Comparison of ENCODE assay signal across 23 cellular contexts in the genomic region with DNA sequence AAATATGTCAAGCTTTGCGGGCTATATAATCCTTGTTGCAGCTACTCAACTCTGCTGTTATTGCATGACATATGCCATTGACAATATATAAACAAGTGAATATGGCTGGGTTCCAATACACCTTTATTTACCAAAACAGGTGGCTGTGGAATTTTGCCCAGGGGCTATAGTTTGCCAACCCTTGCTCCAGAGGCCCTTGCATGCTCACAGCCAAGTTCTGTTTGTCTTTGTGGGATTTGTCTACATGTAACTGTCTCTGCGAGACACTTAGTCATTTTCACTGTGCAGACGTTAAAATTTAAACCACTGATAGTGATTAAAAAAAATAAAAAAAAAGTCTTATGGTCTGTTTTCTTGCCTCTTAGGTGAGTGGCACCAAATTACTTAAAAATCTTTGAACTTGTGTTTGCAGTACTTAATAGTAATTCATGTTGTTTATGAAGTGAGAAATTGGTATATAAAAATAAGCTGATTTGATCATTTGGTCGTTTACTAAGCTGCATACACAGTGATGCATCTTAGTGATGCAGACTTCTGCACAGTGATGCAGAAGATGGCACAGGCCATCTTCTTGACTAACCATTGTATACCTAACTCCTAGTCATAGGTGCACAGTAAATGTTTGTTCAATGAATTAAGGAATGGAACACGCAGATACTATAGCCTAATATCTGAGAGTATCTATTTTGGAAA.
A peak's percentile ranks its signal among the peaks of the same experiment; 100 is the strongest.
DNase-seq lines count a peak whose midpoint lies in the region; ATAC-seq, FAIRE-seq and TF ChIP-seq lines count a peak whose summit lies in the region.
"Had no signal": no experiment of that assay in that cellular context is flagged by ENCODE, and none has a peak within 500 bp of the region (broad histone marks: within the 10 kb centered on the region; RNA-seq: fewer than 3 reads in every experiment).

No MANE protein-coding gene starts in this region.

- no peak overlapping the region for H4K91ac ChIP-seq in H1 (replicated peaks; ENCODE audit: insufficient read length, low read length)

- no peak overlapping the region for H2AFZ ChIP-seq in HepG2 (ENCODE audit: low read length)
- no peak overlapping the region for H2AFZ ChIP-seq in H1 (ENCODE audit: low read length)

- H3K23ac ChIP-seq in H1 (ENCODE audit: insufficient read length): no peak overlapping the region

- DNase-seq in HepG2 (ENCODE audit: low spot score) (no peak), NCI-H2081 (lab: John Stamatoyannopoulos, UW) (peak; percentile 27 to 74), H1 (ENCODE audit: low read depth in 1 of 2, low spot score in 2 of 2) (no peak), DMS 273 (lab: John Stamatoyannopoulos, UW; ENCODE audit: unreplicated experiment) (no peak), epidermal melanocyte (ENCODE audit: insufficient read length, low spot score) (no peak)
- DNase-seq in activated CD8-positive, alpha-beta memory T cell treated with anti-CD3 and anti-CD28 coated beads, Interleukin-2, amount 50 U/mL, for 48 hours: no peak
- DNase-seq: activated CD4-positive, alpha-beta T cell treated with anti-CD3 and anti-CD28 coated beads, Interleukin-2, amount 50 U/mL, for 48 hours; activated naive CD8-positive, alpha-beta T cell treated with anti-CD3 and anti-CD28 coated beads, Interleukin-2, amount 50 U/mL, for 24 hours; effector CD4-positive, alpha-beta T cell; foreskin fibroblast; mesendoderm; MG63; NCI-H1694; NCI-H774; OCI-M1; stimulated activated CD8-positive, alpha-beta memory T cell treated with anti-CD3 and anti-CD28 coated beads, Interleukin-4, amount 100 ng/mL, for 48 hours; trophoblast cell had no signal

- H4K20me1 ChIP-seq in HepG2 (ENCODE audit: insufficient read depth, low read length) (no peaks in the 10 kb centered on the region), H1 (replicated peaks in 1 of 2; ENCODE audit: control insufficient read depth in 1 of 2, insufficient read depth in 2 of 2, low read length in 2 of 2) (no peaks in the 10 kb centered on the region)

- H3K14ac ChIP-seq in H1 (ENCODE audit: insufficient read length): no peak overlapping the region

- H4K5ac ChIP-seq in H1 (ENCODE audit: insufficient read length, low read depth, low read length): no peak overlapping the region

- H3K9ac ChIP-seq in liver (ENCODE audit: low read depth in 1 of 2, low read length in 2 of 2): no peak overlapping the region
- H3K9ac ChIP-seq in HepG2 (ENCODE audit: insufficient read depth, low read depth, low read length): no peak overlapping the region
- H3K9ac ChIP-seq in H1 (replicated peaks in 1 of 4; ENCODE audit: extremely low read depth in 1 of 4, low read depth in 3 of 4, low read length in 3 of 4): no peak overlapping the region

- H2BK20ac ChIP-seq in H1 (ENCODE audit: low read length): no peak overlapping the region

- H2BK5ac ChIP-seq in H1 (ENCODE audit: low read depth, low read length): no peak overlapping the region

- intact Hi-C loops in HepG2 (cut with micrococcal nuclease; ENCODE audit: unreplicated experiment): no loop called here

- no peak overlapping the region for H3K18ac ChIP-seq in H1 (ENCODE audit: extremely low read depth, low read length)

- H3K4me1 ChIP-seq in liver (ENCODE audit: control insufficient read depth in 4 of 4, insufficient read depth in 4 of 4, low read length in 3 of 4) (peaks cover 0 to 6% (median 1%) of the 10 kb centered on the region in 4 donors), HepG2 (ENCODE audit: insufficient read depth, low read length) (no peaks in the 10 kb centered on the region), H1 (replicated peaks in 1 of 4; ENCODE audit: control insufficient read depth in 3 of 4, insufficient read depth in 4 of 4, low read length in 3 of 4) (peaks cover 0 to 5% (median 0%) of the 10 kb centered on the region in 4 experiments; a peak in 1 of 7 replicates)
- H3K4me1 ChIP-seq: prostate gland had no signal

- H4K8ac ChIP-seq in H1 (ENCODE audit: extremely low read depth, insufficient read depth, low read length): no peak overlapping the region

- in situ Hi-C loops in HepG2 (cut with HindIII; ENCODE audit: extremely low pct_ligation_motif_present, low pct_unique_long_range_greater_than_20kb): no loop called here

- no peaks in the 10 kb centered on the region for H3K23me2 ChIP-seq in H1 (ENCODE audit: low read depth, low read length)

- no peak overlapping the region for H2AK5ac ChIP-seq in H1 (ENCODE audit: low read depth, low read length)

- BruUV-seq in HepG2 (replicated peaks; lab: Mats Ljungman, UMichigan): no TSS peak

- H3K79me1 ChIP-seq in H1 (ENCODE audit: low read depth, low read length): no peaks in the 10 kb centered on the region

- CTCF ChIA-PET in HepG2 (lab: Yijun Ruan, JAX; ENCODE audit: low intra/inter-chr PET ratio, low total read pairs): no interaction called here
- CTCF ChIA-PET in H1 (lab: Charles Lee; ENCODE audit: partially characterized antibody): no interaction called here

- H3K27me3 ChIP-seq in liver (ENCODE audit: control insufficient read depth in 4 of 4, insufficient read depth in 4 of 4, low read length in 3 of 4): no peaks in the 10 kb centered on the region
- H3K27me3 ChIP-seq in HepG2 (ENCODE audit: control insufficient read depth in 1 of 2, insufficient read depth in 2 of 2, low read length in 2 of 2): no peaks in the 10 kb centered on the region
- H3K27me3 ChIP-seq in H1 (replicated peaks in 1 of 4; ENCODE audit: control insufficient read depth in 3 of 4, extremely low read depth in 1 of 4, insufficient read depth in 3 of 4, low read length in 3 of 4): no peaks in the 10 kb centered on the region
- H3K27me3 ChIP-seq: MG63, neutrophil had no signal

- 43% methylated on average over 5 of the region's 5 CpGs for WGBS in liver
- 25% methylated on average over 4 of the region's 5 CpGs for WGBS in HepG2 (ENCODE audit: low lambda C conversion rate)
- WGBS in H1 (ENCODE audit: extremely low coverage in 1 of 2, insufficient coverage in 1 of 2, insufficient read length in 1 of 2, insufficient replicate concordance in 2 of 2, low coverage in 1 of 2, low lambda C conversion rate in 2 of 2, missing lambda C conversion rate in 1 of 2), 2 experiments: 76% methylated on average over 5 of the region's 5 CpGs; no CpG with 5 or more reads in 1 of the 2 experiments

- no peak for TF ChIP-seq POLR2A in HepG2 (IDR thresholded peaks at IDR 0.05; ENCODE audit: insufficient read depth in 1 of 2, low read depth in 2 of 2, low read length in 2 of 2)
- no peak for TF ChIP-seq POLR2A in H1 (IDR thresholded peaks at IDR 0.05; ENCODE audit: control extremely low read depth in 1 of 2, low read depth in 2 of 2, low read length in 2 of 2)

- H2BK15ac ChIP-seq in H1 (ENCODE audit: low read length): no peak overlapping the region

- no peak overlapping the region for H3K27ac ChIP-seq in liver (ENCODE audit: low read depth in 1 of 2, low read length in 2 of 2)
- H3K27ac ChIP-seq in HepG2 (ENCODE audit: extremely low read length, insufficient read depth, low read length): no peak overlapping the region
- H3K27ac ChIP-seq in H1 (ENCODE audit: low read depth, low read length): no peak overlapping the region
- H3K27ac ChIP-seq: neutrophil, prostate gland had no signal

- no peaks in the 10 kb centered on the region for H3K36me3 ChIP-seq in liver (ENCODE audit: control insufficient read depth in 4 of 4, insufficient read depth in 3 of 4, low read depth in 1 of 4, low read length in 3 of 4)
- H3K36me3 ChIP-seq in HepG2 (replicated peaks in 1 of 2; ENCODE audit: control insufficient read depth in 1 of 2, insufficient read depth in 2 of 2, low read length in 2 of 2): no peaks in the 10 kb centered on the region
- H3K36me3 ChIP-seq in H1 (ENCODE audit: control insufficient read depth in 2 of 4, insufficient read depth in 4 of 4, low read length in 3 of 4): no peaks in the 10 kb centered on the region
- H3K36me3 ChIP-seq: MG63, neutrophil, prostate gland had no signal

- no peak overlapping the region for H3K56ac ChIP-seq in H1 (replicated peaks; ENCODE audit: insufficient read length, low read depth, low read length)

- ATAC-seq in HepG2: no peak
- no peak for ATAC-seq in GM18520 (IDR thresholded peaks at IDR 0.05; ENCODE audit: unreplicated experiment)
- ATAC-seq: activated naive CD8-positive, alpha-beta T cell treated with anti-CD3 and anti-CD28 coated beads, Interleukin-2, amount 50 U/mL, for 24 hours had no signal

- no peak for TF ChIP-seq EP300 in HepG2 (IDR thresholded peaks at IDR 0.05; ENCODE audit: low read depth in 2 of 2, low read length in 2 of 2)
- TF ChIP-seq EP300 in HepG2 (CRISPR knock-in tag; IDR thresholded peaks at IDR 0.05; ENCODE audit: borderline replicate concordance): no peak
- TF ChIP-seq EP300 in H1 (IDR thresholded peaks at IDR 0.05; ENCODE audit: borderline replicate concordance in 1 of 2, low read depth in 2 of 2, low read length in 2 of 2): no peak

- TF ChIP-seq RAD21 in liver (IDR thresholded peaks at IDR 0.05) (no peak), HepG2 (CRISPR knock-in tag; IDR thresholded peaks at IDR 0.05) (no peak), H1 (IDR thresholded peaks at IDR 0.05 in 1 of 2, conservative IDR thresholded peaks at IDR 0.05 in 1 of 2; ENCODE audit: low read depth in 2 of 2, low read length in 2 of 2) (no peak)

- no peak overlapping the region for H2BK12ac ChIP-seq in H1 (ENCODE audit: low read depth, low read length)

- peak overlapping the region; percentile 43 for H2BK120ac ChIP-seq in H1 (replicated peaks; ENCODE audit: low read depth, low read length)

- H3K79me2 ChIP-seq in HepG2 (ENCODE audit: insufficient read depth, low read length) (no peaks in the 10 kb centered on the region), H1 (ENCODE audit: control insufficient read depth in 1 of 2, insufficient read depth in 2 of 2, low read length in 2 of 2) (no peaks in the 10 kb centered on the region)

- FAIRE-seq in HepG2 (lab: Jason Lieb, UNC) (no peak), H1 (lab: Jason Lieb, UNC) (no peak)
- FAIRE-seq: A204.1, GM12891 had no signal

- H3K4me3 ChIP-seq in liver (ENCODE audit: low read depth in 1 of 3, low read length in 3 of 3) (no peak overlapping the region), HepG2 (replicated peaks in 1 of 3; ENCODE audit: insufficient read depth in 1 of 3, low read depth in 2 of 3, low read length in 3 of 3) (no peak overlapping the region), H1 (ENCODE audit: extremely low read depth in 1 of 4, insufficient read depth in 2 of 4, low read depth in 3 of 4, low read length in 4 of 4) (no peak overlapping the region)
- H3K4me3 ChIP-seq: MG63, prostate gland had no signal

- no peak overlapping the region for H3K4ac ChIP-seq in H1 (replicated peaks; ENCODE audit: insufficient read length, low read depth, low read length)

- H3K9me3 ChIP-seq in liver (ENCODE audit: control insufficient read depth in 4 of 4, low read length in 3 of 4) (no peaks in the 10 kb centered on the region), HepG2 (ENCODE audit: low read length) (no peaks in the 10 kb centered on the region), H1 (ENCODE audit: insufficient read depth in 2 of 2, low read depth in 1 of 2, low read length in 1 of 2) (no peaks in the 10 kb centered on the region)
- H3K9me3 ChIP-seq: MG63, neutrophil, prostate gland had no signal

- H3K4me2 ChIP-seq in HepG2 (ENCODE audit: low read depth, low read length) (no peak overlapping the region), H1 (ENCODE audit: insufficient read depth in 1 of 2, low read depth in 2 of 2, low read length in 2 of 2) (no peak overlapping the region)

- TF ChIP-seq CTCF in liver (IDR thresholded peaks at IDR 0.05; ENCODE audit: low read depth, low read length, missing input control) (no peak), HepG2 (CRISPR knock-in tag; IDR thresholded peaks at IDR 0.05) (no peak), H1 (IDR thresholded peaks at IDR 0.05; ENCODE audit: control extremely low read depth in 1 of 3, insufficient read depth in 1 of 3, low read depth in 1 of 3, low read length in 3 of 3) (no peak)

- POLR2A ChIA-PET in HepG2 (lab: Yijun Ruan, JAX): no interaction called here
- POLR2A ChIA-PET in H1 (lab: Charles Lee; ENCODE audit: partially characterized antibody): no interaction called here

Comparison
In these comparisons a context has a peak if more than half of its experiments do, and no peak if none do; other contexts are left out.
1. DNase-seq: peak in NCI-H2081 (2 of 2); none in HepG2 (single experiment), H1 (0 of 2), activated CD8-positive, alpha-beta memory T cell treated with anti-CD3 and anti-CD28 coated beads, Interleukin-2, amount 50 U/mL, for 48 hours (single experiment), DMS 273 (single experiment) and epidermal melanocyte (single experiment).